8 cellular contexts compared by ENCODE assay signal in the genomic region with DNA sequence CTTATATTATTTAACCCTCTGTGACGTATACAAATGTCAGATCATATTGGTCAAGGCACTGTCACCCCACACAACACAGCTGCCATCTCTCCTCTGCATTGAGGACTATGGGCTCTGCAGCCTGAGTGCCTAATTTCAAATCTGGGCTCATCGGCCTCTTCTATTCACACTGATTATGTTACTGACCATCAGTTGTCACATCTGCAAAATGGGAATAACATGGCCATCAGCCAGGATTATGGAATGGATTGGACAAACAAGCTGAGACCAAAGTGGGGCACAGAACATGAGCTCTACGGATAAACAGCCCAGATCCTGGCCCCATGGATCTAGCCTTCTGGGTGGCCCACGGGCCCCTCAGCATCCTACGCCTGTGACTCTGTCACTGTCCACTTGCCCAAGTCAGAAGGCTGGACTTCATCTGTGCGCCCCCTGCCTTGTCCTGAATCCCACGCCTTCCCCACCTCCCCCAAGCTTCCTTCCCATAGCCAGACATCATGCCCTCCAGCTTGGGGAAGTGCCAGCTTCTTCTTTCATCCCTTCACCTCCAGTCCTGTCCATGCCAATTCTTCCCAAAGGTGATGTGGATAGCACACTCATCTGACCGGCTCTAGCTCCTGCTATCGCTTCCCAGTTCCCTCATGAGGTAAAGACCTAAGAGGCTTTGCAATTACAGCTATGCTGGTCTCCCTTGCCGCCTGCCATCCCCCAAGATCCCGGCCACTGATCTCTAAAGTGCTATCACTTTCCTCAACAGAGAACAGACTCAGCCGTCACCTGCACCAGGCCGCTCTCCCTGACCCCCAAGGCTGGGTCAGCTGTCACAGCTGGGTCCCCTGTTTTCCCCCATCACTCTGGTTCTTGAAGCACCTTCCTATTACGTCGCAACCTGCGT. TPM values are rescaled to one million over a fixed set of nuclear protein-coding genes. Genes with fewer than 3 reads are reported as not detected.
DNase-seq lines count a peak whose midpoint lies in the region; ATAC-seq, FAIRE-seq and TF ChIP-seq lines count a peak whose summit lies in the region.

No MANE protein-coding gene starts in this region.

- CTCF ChIA-PET in A549 (lab: Yijun Ruan, JAX) = interaction anchor here (0.6 to 2.0 kb wide), 6 partner anchors 9 to 130 kb away, joined by 3 to 9 read pairs (median 4); no protein-coding TSS in a partner anchor

- H3K36me3 ChIP-seq in brain microvascular endothelial cell (replicated peaks) = peaks cover 22% of the 10 kb centered on the region

- no peak for TF ChIP-seq RAD21 in A549 (conservative IDR thresholded peaks at IDR 0.05 in 1 of 2, IDR thresholded peaks at IDR 0.05 in 1 of 2)

- 32% methylated on average over 16 of the region's 16 CpGs for WGBS in A549 (ENCODE audit: missing lambda C conversion rate)

- ATAC-seq in A549 (no peak; a peak in 1 of 6 replicates), HG02852 (IDR thresholded peaks at IDR 0.05; ENCODE audit: unreplicated experiment) (peak; percentile 19), HG03025 (IDR thresholded peaks at IDR 0.05; ENCODE audit: low FRiP score, unreplicated experiment) (no peak)

- H3K27me3 ChIP-seq in brain microvascular endothelial cell (replicated peaks) (no peaks in the 10 kb centered on the region), mononuclear cell (ENCODE audit: insufficient read depth, low read length) (no peaks in the 10 kb centered on the region)

- in situ Hi-C loops in brain microvascular endothelial cell (cut with HindIII; ENCODE audit: low pct_ligation_motif_present, low sequenced_read_pairs) = no loop called here

- H3K27ac ChIP-seq in A549 (peak overlapping the region; percentile 94 to 100), brain microvascular endothelial cell (peak overlapping the region; percentile 65)

- TF ChIP-seq CTCF in A549 (IDR thresholded peaks at IDR 0.05) (no peak), brain microvascular endothelial cell (IDR thresholded peaks at IDR 0.05; ENCODE audit: low read depth, low read length, missing control alignments) (no peak)

- DNase-seq in A549 (ENCODE audit: low read depth in 1 of 2, low spot score in 1 of 2) = no peak
- no peak for DNase-seq in brain microvascular endothelial cell
- no peak for DNase-seq in UCSD-AML1 (lab: John Stamatoyannopoulos, UW; ENCODE audit: unreplicated experiment)
- no peak for DNase-seq in inferior parietal cortex (ENCODE audit: extremely low spot score)
- no peak for DNase-seq in glomerular visceral epithelial cell (ENCODE audit: extremely low spot score)

- FAIRE-seq in A549 (lab: Jason Lieb, UNC) = no peak

- TF ChIP-seq POLR2A in A549 (IDR thresholded peaks at IDR 0.05; ENCODE audit: low read length) = no peak

- H3K4me1 ChIP-seq in A549 (peaks cover 15% of the 10 kb centered on the region), mononuclear cell (ENCODE audit: insufficient read depth, low read length) (peaks cover 35% of the 10 kb centered on the region)

- peak overlapping the region; percentile 85 for H3K4me3 ChIP-seq in A549
- H3K4me3 ChIP-seq in brain microvascular endothelial cell (ENCODE audit: low read depth, low read length) = peak overlapping the region; percentile 100
- H3K4me3 ChIP-seq in mononuclear cell (ENCODE audit: low read length) = peak overlapping the region; percentile 79

- POLR2A ChIA-PET in A549 (lab: Yijun Ruan, JAX) = interaction anchor here (0.6 to 1.7 kb wide), 6 partner anchors 13 to 115 kb away, joined by 3 to 5 read pairs (median 3); partner anchors contain the start of genes GCDH and SYCE2

- no peak for TF ChIP-seq EP300 in A549 (IDR thresholded peaks at IDR 0.05)

- no peaks in the 10 kb centered on the region for H3K9me3 ChIP-seq in A549
- H3K9me3 ChIP-seq in mononuclear cell (ENCODE audit: low read depth, low read length) = no peaks in the 10 kb centered on the region

- peak overlapping the region; percentile 77 for H3K4me2 ChIP-seq in A549

TF ChIP-seq in A549, 52 proteins besides CTCF, POLR2A, EP300 and RAD21:
- TF ChIP-seq JUNB (IDR thresholded peaks at IDR 0.05) (no peak), CHD4 (IDR thresholded peaks at IDR 0.05; ENCODE audit: borderline replicate concordance) (no peak), MAX (IDR thresholded peaks at IDR 0.05) (no peak), ZNF302 (CRISPR knock-in tag; IDR thresholded peaks at IDR 0.05) (no peak), NFE2L2 (conservative IDR thresholded peaks at IDR 0.05; ENCODE audit: low read length) (no peak), MYC (IDR thresholded peaks at IDR 0.05; ENCODE audit: borderline replicate concordance, low read length) (no peak), RFX5 (IDR thresholded peaks at IDR 0.05) (no peak), ZC3H11A (IDR thresholded peaks at IDR 0.05) (no peak), FOSL2 (IDR thresholded peaks at IDR 0.05) (no peak), FOSL2 (CRISPR knock-in tag; IDR thresholded peaks at IDR 0.05) (no peak), RNF2 (IDR thresholded peaks at IDR 0.05; ENCODE audit: borderline replicate concordance, low read depth) (no peak), RARB (CRISPR knock-in tag; IDR thresholded peaks at IDR 0.05) (no peak), PHF8 (IDR thresholded peaks at IDR 0.05; ENCODE audit: borderline replicate concordance, low read depth) (no peak), SREBF2 (IDR thresholded peaks at IDR 0.05) (no peak), MAZ (IDR thresholded peaks at IDR 0.05; ENCODE audit: borderline replicate concordance, low read depth, low read length) (no peak), ZSCAN20 (CRISPR knock-in tag; IDR thresholded peaks at IDR 0.05) (no peak)
- TF ChIP-seq, protein P1, sequence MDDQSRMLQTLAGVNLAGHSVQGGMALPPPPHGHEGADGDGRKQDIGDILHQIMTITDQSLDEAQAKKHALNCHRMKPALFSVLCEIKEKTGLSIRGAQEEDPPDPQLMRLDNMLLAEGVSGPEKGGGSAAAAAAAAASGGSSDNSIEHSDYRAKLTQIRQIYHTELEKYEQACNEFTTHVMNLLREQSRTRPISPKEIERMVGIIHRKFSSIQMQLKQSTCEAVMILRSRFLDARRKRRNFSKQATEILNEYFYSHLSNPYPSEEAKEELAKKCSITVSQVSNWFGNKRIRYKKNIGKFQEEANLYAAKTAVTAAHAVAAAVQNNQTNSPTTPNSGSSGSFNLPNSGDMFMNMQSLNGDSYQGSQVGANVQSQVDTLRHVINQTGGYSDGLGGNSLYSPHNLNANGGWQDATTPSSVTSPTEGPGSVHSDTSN (IDR thresholded peaks at IDR 0.05) = no peak
- TF ChIP-seq, protein P2, sequence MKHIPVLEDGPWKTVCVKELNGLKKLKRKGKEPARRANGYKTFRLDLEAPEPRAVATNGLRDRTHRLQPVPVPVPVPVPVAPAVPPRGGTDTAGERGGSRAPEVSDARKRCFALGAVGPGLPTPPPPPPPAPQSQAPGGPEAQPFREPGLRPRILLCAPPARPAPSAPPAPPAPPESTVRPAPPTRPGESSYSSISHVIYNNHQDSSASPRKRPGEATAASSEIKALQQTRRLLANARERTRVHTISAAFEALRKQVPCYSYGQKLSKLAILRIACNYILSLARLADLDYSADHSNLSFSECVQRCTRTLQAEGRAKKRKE (CRISPR knock-in tag; IDR thresholded peaks at IDR 0.05; ENCODE audit: low read depth) = no peak

RNA-seq across cellular contexts. Expression of gene FARSA, which starts 0.9 kb away (rescaled TPM):
- polyA plus RNA-seq in A549 (2011; rRNA removed) (18.1 and 20.1 TPM in 2 replicates), A549 (2017; fragmentation: RNase III; extraction: RNeasy Plus Mini Kit Qiagen cat#74134 plus additional on column Dnase treatment) (57.4 to 62.2 TPM (median 58.7 TPM) in 3 replicates)
- 98.1 and 105 TPM in 2 replicates for polyA plus RNA-seq in A549 (2012; cell fraction: cytosol; rRNA removed)
- 128 and 154 TPM in 2 replicates for polyA plus RNA-seq in A549 (2012; cell fraction: nucleus; rRNA removed)
- 26.2 and 37.2 TPM in 2 replicates for polyA minus RNA-seq in A549 (2011; rRNA and poly(A)+ RNA removed)
- total RNA-seq in mononuclear cell = 12.2 TPM

RNA-seq across cellular contexts. Expression of gene CALR, which starts 5.8 kb away (rescaled TPM):
- polyA plus RNA-seq in A549 (2011; rRNA removed) = 356 and 419 TPM in 2 replicates
- 378 and 414 TPM in 2 replicates for polyA plus RNA-seq in A549 (2012; cell fraction: cytosol; rRNA removed)
- 343 and 404 TPM in 2 replicates for polyA plus RNA-seq in A549 (2012; cell fraction: nucleus; rRNA removed)
- 484 to 507 TPM (median 494 TPM) in 3 replicates for polyA plus RNA-seq in A549 (2017; fragmentation: RNase III; extraction: RNeasy Plus Mini Kit Qiagen cat#74134 plus additional on column Dnase treatment)
- 427 and 530 TPM in 2 replicates for polyA minus RNA-seq in A549 (2011; rRNA and poly(A)+ RNA removed)
- total RNA-seq in mononuclear cell = 434 TPM

RNA-seq across cellular contexts. Expression of gene RAD23A, which starts 13.0 kb away (rescaled TPM):
- polyA plus RNA-seq in A549 (2011; rRNA removed) = 46.4 and 56.2 TPM in 2 replicates
- polyA plus RNA-seq in A549 (2012; cell fraction: cytosol; rRNA removed) = 105 and 107 TPM in 2 replicates
- 125 and 132 TPM in 2 replicates for polyA plus RNA-seq in A549 (2012; cell fraction: nucleus; rRNA removed)
- polyA plus RNA-seq in A549 (2017; fragmentation: RNase III; extraction: RNeasy Plus Mini Kit Qiagen cat#74134 plus additional on column Dnase treatment) = 68.6 to 71.6 TPM (median 71.1 TPM) in 3 replicates
- polyA minus RNA-seq in A549 (2011; rRNA and poly(A)+ RNA removed) = 39.3 and 68.6 TPM in 2 replicates
- 48.8 TPM for total RNA-seq in mononuclear cell

RNA-seq across cellular contexts. Expression of gene SYCE2, which starts 13.5 kb away (rescaled TPM):
- 0.13 and 0.41 TPM in 2 replicates for polyA plus RNA-seq in A549 (2011; rRNA removed)
- 0.42 and 0.49 TPM in 2 replicates for polyA plus RNA-seq in A549 (2012; cell fraction: cytosol; rRNA removed)
- polyA plus RNA-seq in A549 (2012; cell fraction: nucleus; rRNA removed) = 0.19 and 0.37 TPM in 2 replicates
- 0.25 to 0.40 TPM (median 0.39 TPM) in 3 replicates for polyA plus RNA-seq in A549 (2017; fragmentation: RNase III; extraction: RNeasy Plus Mini Kit Qiagen cat#74134 plus additional on column Dnase treatment)
- 0.17 TPM in 1 of 2 replicates, not detected in the other for polyA minus RNA-seq in A549 (2011; rRNA and poly(A)+ RNA removed)
- total RNA-seq in mononuclear cell = 0.84 TPM

RNA-seq across cellular contexts. Expression of gene GADD45GIP1, which starts 24.4 kb away (rescaled TPM):
- polyA plus RNA-seq in A549 (2011; rRNA removed) (18.3 and 26.4 TPM in 2 replicates), A549 (2017; fragmentation: RNase III; extraction: RNeasy Plus Mini Kit Qiagen cat#74134 plus additional on column Dnase treatment) (30.7 to 31.9 TPM (median 31.1 TPM) in 3 replicates)
- polyA plus RNA-seq in A549 (2012; cell fraction: cytosol; rRNA removed) = 74.9 and 82.7 TPM in 2 replicates
- 37.7 and 45.3 TPM in 2 replicates for polyA plus RNA-seq in A549 (2012; cell fraction: nucleus; rRNA removed)
- 3.5 and 3.8 TPM in 2 replicates for polyA minus RNA-seq in A549 (2011; rRNA and poly(A)+ RNA removed)
- total RNA-seq in mononuclear cell = 5.2 TPM
